ENCODE assay signal across 8 cellular contexts in genomic region chr7:29635067-29636008, GRCh38.
DNase-seq lines count a peak whose midpoint lies in the region; ATAC-seq and TF ChIP-seq lines count a peak whose summit lies in the region.
"Not testable (repeated sequence)": the region's sequence is repeated elsewhere in the genome, so short reads cannot be mapped to it uniquely, and the experiment has no call there.

No MANE protein-coding gene starts in this region.

- H3K9ac ChIP-seq in PC-3 (ENCODE audit: low read length) = not testable (repeated sequence)

- CTCF ChIA-PET in PC-3 (lab: Charles Lee) = interaction anchor here (0.7 kb wide), 1 partner anchor 113 kb away, joined by 5 read pairs; no protein-coding TSS in a partner anchor

- not testable (repeated sequence) for H3K27me3 ChIP-seq in PC-3 (ENCODE audit: low read length); lower lobe of right lung (ENCODE audit: low read depth)

- H2AFZ ChIP-seq in PC-3 (ENCODE audit: low read length) = not testable (repeated sequence)

- POLR2A ChIA-PET in PC-3 (lab: Charles Lee; ENCODE audit: unreplicated experiment) = interaction anchor here (0.6 to 0.9 kb wide), 3 partner anchors 27 to 143 kb away, joined by 4 to 5 read pairs (median 4); partner anchors contain the start of gene PRR15

- DNase-seq in COLO668 (lab: John Stamatoyannopoulos, UW; ENCODE audit: unreplicated experiment) (peak; percentile 32), H4 (ENCODE audit: low spot score) (peak; percentile 77), NCI-H146 treated with DMSO at 0.1 percent for 48 hours (lab: John Stamatoyannopoulos, UW; ENCODE audit: unreplicated experiment) (peak; percentile 26), PC-3 (peak; percentile 70), astrocyte of the hippocampus (ENCODE audit: low read depth, low spot score) (peak; percentile 58), fibroblast of the conjunctiva (ENCODE audit: low read depth) (peak; percentile 42), stromal cell of bone marrow (ENCODE audit: low read depth) (peak; percentile 19)
- DNase-seq in lower lobe of right lung = not testable (repeated sequence)

- not testable (repeated sequence) for H3K9me2 ChIP-seq in PC-3 (replicated peaks; ENCODE audit: low read length)

- H3K36me3 ChIP-seq in PC-3 (ENCODE audit: low read depth, low read length); lower lobe of right lung: not testable (repeated sequence)

- BruUV-seq in PC-3 (replicated peaks; lab: Mats Ljungman, UMichigan) = not testable (repeated sequence)

- 0 out of 2 replicates have a peak overlapping the region, but pooled peaks have one; percentile 13 for H3K27ac ChIP-seq in PC-3 (ENCODE audit: low read length)
- not testable (repeated sequence) for H3K27ac ChIP-seq in lower lobe of right lung

- ATAC-seq in PC-3 = peak; percentile 86
- ATAC-seq in lower lobe of right lung = peak; percentile 47 to 62

- intact Hi-C loops in PC-3 (cut with micrococcal nuclease) = loop anchor here (1.0 to 10.0 kb wide), 7 partner anchors 113 to 777 kb away; no protein-coding TSS in a partner anchor
- intact Hi-C loops in lower lobe of right lung (cut with DNase I) = not testable (repeated sequence)

- H3K4me2 ChIP-seq in PC-3 (ENCODE audit: low read length) = peak overlapping the region; percentile 31; the same call in 1 of the 2 replicates

- H3K79me2 ChIP-seq in PC-3 (ENCODE audit: low read length) = not testable (repeated sequence)

- H3K4me1 ChIP-seq in PC-3 (ENCODE audit: insufficient read depth, low read length); lower lobe of right lung: not testable (repeated sequence)

- not testable (repeated sequence) for H3F3A ChIP-seq in PC-3 (ENCODE audit: low read length, unreplicated experiment)

- not testable (repeated sequence) for H3K4me3 ChIP-seq in PC-3 (ENCODE audit: low read length); lower lobe of right lung

- not testable (repeated sequence) for H4K20me1 ChIP-seq in PC-3 (ENCODE audit: low read length)

- H3K9me3 ChIP-seq in PC-3 (ENCODE audit: low read length); lower lobe of right lung: not testable (repeated sequence)

- TF ChIP-seq CTCF in PC-3 (conservative IDR thresholded peaks at IDR 0.05; ENCODE audit: low read depth, low read length) (peak; percentile 70), lower lobe of right lung (IDR thresholded peaks at IDR 0.05) (peak; percentile 59)
